12 cellular contexts compared by ENCODE assay signal in genomic region chr9:91898451-91899433, GRCh38. TPM values are rescaled to one million over a fixed set of nuclear protein-coding genes. Genes with fewer than 3 reads are reported as not detected.
DNase-seq lines count a peak whose midpoint lies in the region; ATAC-seq and TF ChIP-seq lines count a peak whose summit lies in the region.
"Had no signal": no experiment of that assay in that cellular context is flagged by ENCODE, and none has a peak within 500 bp of the region (broad histone marks: within the 10 kb centered on the region; RNA-seq: fewer than 3 reads in every experiment).

No MANE protein-coding gene starts in this region.

- intact Hi-C loops in adrenal gland (cut with DNase I), result loop anchor here in 1 of 2 donors (10.0 kb wide), 1 partner anchor 54 kb away; no protein-coding TSS in a partner anchor
- intact Hi-C loops in sciatic nerve (cut with DNase I), result no loop called here
- intact Hi-C loops in activated T-helper 1 cell treated with anti-CD3 and anti-CD28 coated beads, Interleukin-12 subunit alpha, Interleukin-12 subunit beta, Interleukin-2, Interleukin-4 antibody, amounts not matched to agents 30 ng/mL and 10 ng/mL and 1 ng/mL, durations not matched to agents 14 hours and 24 hours and 36 hours (cut with micrococcal nuclease), result no loop called here

- no peaks in the 10 kb centered on the region for H3K27me3 ChIP-seq in adrenal gland
- H3K27me3 ChIP-seq in lung (ENCODE audit: control insufficient read depth, insufficient read depth), result no peaks in the 10 kb centered on the region

- no peak overlapping the region for H3K27ac Mint-ChIP-seq in activated T-helper 1 cell treated with anti-CD3 and anti-CD28 coated beads, Interleukin-12 subunit alpha, Interleukin-12 subunit beta, Interleukin-2, Interleukin-4 antibody, amounts not matched to agents 30 ng/mL and 10 ng/mL and 1 ng/mL, durations not matched to agents 14 hours and 24 hours and 36 hours

- 37 to 49% (median 41%) methylated on average over 16 to 18 of the region's 18 CpGs for WGBS in adrenal gland, 4 donors
- 52 to 55% methylated on average over 18 of the region's 18 CpGs for WGBS in lung, 2 donors

- DNase-seq in AG10803 (ENCODE audit: low read depth) (peak; percentile 14), M059J (ENCODE audit: low read depth) (peak; percentile 24), adrenal gland (peak; percentile 63 to 89 (median 72)), lung (ENCODE audit: low spot score) (no peak), sciatic nerve (ENCODE audit: low spot score) (no peak)
- no peak for DNase-seq in stimulated activated CD4-positive, alpha-beta T cell treated with anti-CD3 and anti-CD28 coated beads, Interleukin-12 subunit alpha, Interleukin-12 subunit beta, amount 100 ng/mL, for 4 hours
- DNase-seq in activated T-helper 1 cell treated with anti-CD3 and anti-CD28 coated beads, Interleukin-12 subunit alpha, Interleukin-12 subunit beta, Interleukin-2, Interleukin-4 antibody, amounts not matched to agents 30 ng/mL and 10 ng/mL and 1 ng/mL, durations not matched to agents 14 hours and 24 hours and 36 hours (ENCODE audit: low spot score), result no peak
- DNase-seq: cortex of kidney had no signal

- TF ChIP-seq POLR2A in adrenal gland (IDR thresholded peaks at IDR 0.05), result peak in 1 of 2 donors; percentile 63

- H3K36me3 ChIP-seq in adrenal gland (replicated peaks in 1 of 2) (no peaks in the 10 kb centered on the region), lung (ENCODE audit: control insufficient read depth in 2 of 2, insufficient read depth in 2 of 2, low read length in 2 of 2) (no peaks in the 10 kb centered on the region)
- H3K36me3 ChIP-seq: HAP-1 had no signal

- no peak overlapping the region for H3K4me3 ChIP-seq in AG10803 (ENCODE audit: low read length)
- no peak overlapping the region for H3K4me3 ChIP-seq in adrenal gland
- no peak overlapping the region for H3K4me3 ChIP-seq in lung
- H3K4me3 ChIP-seq: HAP-1 had no signal

- TF ChIP-seq CTCF in AG10803 (conservative IDR thresholded peaks at IDR 0.05; ENCODE audit: low read length), result no peak
- no peak for TF ChIP-seq CTCF in adrenal gland (IDR thresholded peaks at IDR 0.05)
- no peak for TF ChIP-seq CTCF in lung (IDR thresholded peaks at IDR 0.05; ENCODE audit: control extremely low read depth, extremely low read depth)

- H3K27me3 Mint-ChIP-seq in activated T-helper 1 cell treated with anti-CD3 and anti-CD28 coated beads, Interleukin-12 subunit alpha, Interleukin-12 subunit beta, Interleukin-2, Interleukin-4 antibody, amounts not matched to agents 30 ng/mL and 10 ng/mL and 1 ng/mL, durations not matched to agents 14 hours and 24 hours and 36 hours (ENCODE audit: insufficient read depth), result peaks cover 14% of the 10 kb centered on the region

- no peak overlapping the region for H3K4me3 Mint-ChIP-seq in activated T-helper 1 cell treated with anti-CD3 and anti-CD28 coated beads, Interleukin-12 subunit alpha, Interleukin-12 subunit beta, Interleukin-2, Interleukin-4 antibody, amounts not matched to agents 30 ng/mL and 10 ng/mL and 1 ng/mL, durations not matched to agents 14 hours and 24 hours and 36 hours

- H3K4me1 Mint-ChIP-seq in activated T-helper 1 cell treated with anti-CD3 and anti-CD28 coated beads, Interleukin-12 subunit alpha, Interleukin-12 subunit beta, Interleukin-2, Interleukin-4 antibody, amounts not matched to agents 30 ng/mL and 10 ng/mL and 1 ng/mL, durations not matched to agents 14 hours and 24 hours and 36 hours (ENCODE audit: low read depth), result peaks cover 7% of the 10 kb centered on the region

- H3K9me3 Mint-ChIP-seq in activated T-helper 1 cell treated with anti-CD3 and anti-CD28 coated beads, Interleukin-12 subunit alpha, Interleukin-12 subunit beta, Interleukin-2, Interleukin-4 antibody, amounts not matched to agents 30 ng/mL and 10 ng/mL and 1 ng/mL, durations not matched to agents 14 hours and 24 hours and 36 hours, result no peaks in the 10 kb centered on the region

- ATAC-seq in lung (ENCODE audit: insufficient read depth, low FRiP score) (peak; percentile 30), sciatic nerve (no peak), HG02973 (IDR thresholded peaks at IDR 0.05; ENCODE audit: unreplicated experiment) (no peak)

- H3K9me3 ChIP-seq in adrenal gland (replicated peaks in 1 of 3) (no peaks in the 10 kb centered on the region), lung (ENCODE audit: control insufficient read depth in 2 of 2, insufficient read depth in 1 of 2, low read length in 1 of 2) (no peaks in the 10 kb centered on the region)
- H3K9me3 ChIP-seq: HAP-1 had no signal

- H3K4me1 ChIP-seq in adrenal gland (replicated peaks in 1 of 2) (peaks cover 25 to 59% of the 10 kb centered on the region in 2 donors), lung (ENCODE audit: control insufficient read depth in 2 of 2, insufficient read depth in 2 of 2, low read length in 2 of 2) (peaks cover 0 to 6% of the 10 kb centered on the region in 2 donors)

- peak overlapping the region; percentile 40 to 89 (median 80) for H3K27ac ChIP-seq in adrenal gland
- H3K27ac ChIP-seq in lung (ENCODE audit: low read depth in 1 of 2, low read length in 1 of 2), result no peak overlapping the region

- H3K36me3 Mint-ChIP-seq in activated T-helper 1 cell treated with anti-CD3 and anti-CD28 coated beads, Interleukin-12 subunit alpha, Interleukin-12 subunit beta, Interleukin-2, Interleukin-4 antibody, amounts not matched to agents 30 ng/mL and 10 ng/mL and 1 ng/mL, durations not matched to agents 14 hours and 24 hours and 36 hours (ENCODE audit: low read depth), result no peaks in the 10 kb centered on the region

RNA-seq across cellular contexts. Expression of gene ROR2, which starts 51.3 kb away (rescaled TPM):
- total RNA-seq in M059J (2014; rRNA removed; shearing (Covaris generic)), result 0.94 and 2.9 TPM in 2 replicates
- total RNA-seq in adrenal gland (10 to 100 TPM in 7 of 8 donors, 1 to 10 TPM in 1; 3.9 to 23.9 (median 15.4) TPM), lung (10 to 100 TPM; 12.1 to 32.3 TPM), sciatic nerve (3.0 TPM)
- polyA plus RNA-seq in adrenal gland (1 to 10 TPM; 4.0 to 7.9 (median 7.0) TPM), lung (1 to 10 TPM; 2.7 to 6.3 TPM)
- total RNA-seq in activated T-helper 1 cell treated with anti-CD3 and anti-CD28 coated beads, Interleukin-12 subunit alpha, Interleukin-12 subunit beta, Interleukin-2, Interleukin-4 antibody, amounts not matched to agents 30 ng/mL and 10 ng/mL and 1 ng/mL, durations not matched to agents 14 hours and 24 hours and 36 hours, result 1.1 and 1.6 TPM in 2 replicates
- total RNA-seq: LHCN-M2, mononuclear cell had no signal

Comparison
In these comparisons a context has a peak if more than half of its experiments do, and no peak if none do; other contexts are left out.
1. DNase-seq: peak in AG10803 (single experiment), M059J (single experiment) and adrenal gland (7 of 7); none in lung (single experiment), sciatic nerve (single experiment), stimulated activated CD4-positive, alpha-beta T cell treated with anti-CD3 and anti-CD28 coated beads, Interleukin-12 subunit alpha, Interleukin-12 subunit beta, amount 100 ng/mL, for 4 hours (single experiment) and activated T-helper 1 cell treated with anti-CD3 and anti-CD28 coated beads, Interleukin-12 subunit alpha, Interleukin-12 subunit beta, Interleukin-2, Interleukin-4 antibody, amounts not matched to agents 30 ng/mL and 10 ng/mL and 1 ng/mL, durations not matched to agents 14 hours and 24 hours and 36 hours (single experiment).
2. H3K27ac ChIP-seq: peak in adrenal gland (5 of 5); none in lung (0 of 2).